Comparison of ENCODE assay signal across 11 cellular contexts in the genomic region with DNA sequence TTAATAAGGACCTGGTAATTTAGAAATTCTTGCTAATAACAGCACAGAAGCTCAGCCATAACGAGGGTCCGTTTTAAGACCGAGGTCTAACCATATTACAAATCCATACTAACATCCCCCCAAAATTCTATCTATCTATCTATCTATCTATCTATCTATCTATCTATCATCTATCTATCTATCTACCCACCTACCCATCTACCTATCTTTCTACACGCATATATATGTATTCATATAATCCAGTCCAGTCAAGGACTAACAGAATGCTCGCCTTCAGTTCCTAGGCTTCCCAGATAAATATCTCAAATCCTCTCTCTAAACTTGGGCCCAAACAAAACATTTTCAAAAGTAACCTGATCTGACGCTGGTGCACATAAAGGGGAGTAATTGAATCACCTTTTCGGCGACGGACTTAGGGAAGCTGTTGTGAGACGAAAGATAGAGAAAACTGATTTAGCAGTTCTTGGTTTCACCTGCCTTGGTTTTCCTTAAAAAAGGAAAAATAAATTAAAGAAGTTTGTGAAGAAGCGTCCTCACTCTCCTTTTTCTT. TPM values are rescaled to one million over a fixed set of nuclear protein-coding genes. Genes with fewer than 3 reads are reported as not detected.
DNase-seq lines count a peak whose midpoint lies in the region; FAIRE-seq and TF ChIP-seq lines count a peak whose summit lies in the region.
"Had no signal": no experiment of that assay in that cellular context is flagged by ENCODE, and none has a peak within 500 bp of the region (broad histone marks: within the 10 kb centered on the region; RNA-seq: fewer than 3 reads in every experiment).

No MANE protein-coding gene starts in this region.

- peaks cover 0 to 2% of the 10 kb centered on the region in 2 donors for H3K4me1 ChIP-seq in kidney (ENCODE audit: control insufficient read depth in 1 of 2, insufficient read depth in 1 of 2, low read depth in 1 of 2, low read length in 2 of 2)
- peaks cover 0 to 24% (median 6%) of the 10 kb centered on the region in 4 donors for H3K4me1 ChIP-seq in tibial nerve

- no peak for FAIRE-seq in kidney (lab: Jason Lieb, UNC)
- FAIRE-seq: HTR-8/SVneo had no signal

- H4K20me1 ChIP-seq in SU-DHL-6 (ENCODE audit: low read depth, low read length), result no peaks in the 10 kb centered on the region

- DNase-seq in NCI-H748 (lab: John Stamatoyannopoulos, UW; ENCODE audit: unreplicated experiment) (peak; percentile 61), NCI-H748 treated with DMSO at 0.1 percent for 48 hours (lab: John Stamatoyannopoulos, UW) (no peak), kidney (no peak), tibial nerve (ENCODE audit: low spot score in 2 of 2) (no peak), AG20443 (ENCODE audit: low spot score) (no peak), GDM1 (lab: John Stamatoyannopoulos, UW) (no peak)
- DNase-seq in NK-92 treated with Interleukin-12 subunit alpha and Interleukin-12 subunit beta, amount 100 ng/mL, for 24 hours (lab: John Stamatoyannopoulos, UW), result no peak

- H2AFZ ChIP-seq in SU-DHL-6 (ENCODE audit: low read depth, low read length, severe bottlenecking), result peak overlapping the region; percentile 77

- H3K9me3 ChIP-seq in SU-DHL-6 (ENCODE audit: insufficient read depth, low read length), result no peaks in the 10 kb centered on the region
- no peaks in the 10 kb centered on the region for H3K9me3 ChIP-seq in kidney (ENCODE audit: control insufficient read depth in 1 of 2, low read length in 2 of 2)
- H3K9me3 ChIP-seq in tibial nerve, result no peaks in the 10 kb centered on the region

- 55 to 59% methylated on average over 11 of the region's 11 CpGs for WGBS in tibial nerve, 2 donors

- H3K27ac ChIP-seq in SU-DHL-6 (ENCODE audit: low read depth, low read length) (no peak overlapping the region), kidney (ENCODE audit: low read depth in 2 of 2, low read length in 2 of 2) (no peak overlapping the region), tibial nerve (peak overlapping the region; percentile 23 to 89 (median 76))
- H3K27ac ChIP-seq: C4-2B had no signal

- TF ChIP-seq POLR2A in tibial nerve (IDR thresholded peaks at IDR 0.05), result no peak

- H3K36me3 ChIP-seq in SU-DHL-6 (ENCODE audit: low read length) (no peaks in the 10 kb centered on the region), kidney (ENCODE audit: control insufficient read depth in 1 of 2, insufficient read depth in 2 of 2, low read length in 2 of 2) (no peaks in the 10 kb centered on the region), tibial nerve (no peaks in the 10 kb centered on the region)

- TF ChIP-seq EP300 in tibial nerve (IDR thresholded peaks at IDR 0.05), result no peak

- no peaks in the 10 kb centered on the region for H3K79me2 ChIP-seq in SU-DHL-6 (ENCODE audit: insufficient read depth, low read length)

- no peaks in the 10 kb centered on the region for H3K9me2 ChIP-seq in SU-DHL-6 (replicated peaks; ENCODE audit: insufficient read depth, low read length)

- peak overlapping the region; percentile 52 for H3K4me3 ChIP-seq in SU-DHL-6 (ENCODE audit: insufficient read depth, low read length, poor library complexity, severe bottlenecking)
- H3K4me3 ChIP-seq in kidney (ENCODE audit: low read length in 2 of 2), result peak overlapping the region; percentile 37 to 58
- H3K4me3 ChIP-seq in tibial nerve, result peak overlapping the region; percentile 41 to 54 (median 42)
- H3K4me3 ChIP-seq: lung had no signal

- H3K4me2 ChIP-seq in SU-DHL-6 (ENCODE audit: low read depth, low read length, poor library complexity, severe bottlenecking), result peak overlapping the region; percentile 86

- peaks cover 43% of the 10 kb centered on the region for H3F3A ChIP-seq in SU-DHL-6 (ENCODE audit: insufficient read depth)

- H3K9ac ChIP-seq in SU-DHL-6 (ENCODE audit: low read length) (peak overlapping the region; percentile 37), kidney (ENCODE audit: low read length in 2 of 2) (no peak overlapping the region)

- TF ChIP-seq CTCF in SU-DHL-6 (IDR thresholded peaks at IDR 0.05; ENCODE audit: insufficient read depth, low read length, poor library complexity, severe bottlenecking) (no peak), kidney (IDR thresholded peaks at IDR 0.05; ENCODE audit: borderline replicate concordance, extremely low read depth, insufficient read depth) (no peak), tibial nerve (IDR thresholded peaks at IDR 0.05) (no peak)

- intact Hi-C loops in kidney (cut with DNase I), result no loop called here

- H3K27me3 ChIP-seq in SU-DHL-6 (ENCODE audit: low read length) (no peaks in the 10 kb centered on the region), tibial nerve (no peaks in the 10 kb centered on the region)

RNA-seq across cellular contexts. Expression of a gene that starts 14.5 kb away (rescaled TPM):
- total RNA-seq in kidney, result 72.7 TPM
- 49.3 TPM for polyA plus RNA-seq in kidney (ENCODE audit: insufficient read depth, low read depth, low replicate concordance)
- 10 to 100 TPM; 46.5 to 67.8 (median 56.2) TPM for total RNA-seq in tibial nerve

RNA-seq across cellular contexts. Expression of a gene that starts 44.0 kb away (rescaled TPM):
- total RNA-seq in kidney, result 14.0 TPM
- 11.3 TPM for polyA plus RNA-seq in kidney (ENCODE audit: insufficient read depth, low read depth, low replicate concordance)
- total RNA-seq in tibial nerve, result 10 to 100 TPM in 3 of 4 donors, 1 to 10 TPM in 1; 8.3 to 13.2 (median 10.6) TPM

RNA-seq across cellular contexts. Expression of a gene that starts 52.6 kb away (rescaled TPM):
- total RNA-seq in kidney (0.09 TPM), tibial nerve (not detected)
- polyA plus RNA-seq in kidney (ENCODE audit: insufficient read depth, low read depth, low replicate concordance), result not detected

Comparison
In these comparisons a context has a peak if more than half of its experiments do, and no peak if none do; other contexts are left out.
1. H3K27ac ChIP-seq: peak in tibial nerve (4 of 4); none in SU-DHL-6 (single experiment) and kidney (0 of 2).
2. Peak in every context shown above with its lines, with median percentiles within 50 percentile points of each other: H3K4me3 ChIP-seq.